Comparison of ENCODE assay signal across 13 cellular contexts in the genomic region with DNA sequence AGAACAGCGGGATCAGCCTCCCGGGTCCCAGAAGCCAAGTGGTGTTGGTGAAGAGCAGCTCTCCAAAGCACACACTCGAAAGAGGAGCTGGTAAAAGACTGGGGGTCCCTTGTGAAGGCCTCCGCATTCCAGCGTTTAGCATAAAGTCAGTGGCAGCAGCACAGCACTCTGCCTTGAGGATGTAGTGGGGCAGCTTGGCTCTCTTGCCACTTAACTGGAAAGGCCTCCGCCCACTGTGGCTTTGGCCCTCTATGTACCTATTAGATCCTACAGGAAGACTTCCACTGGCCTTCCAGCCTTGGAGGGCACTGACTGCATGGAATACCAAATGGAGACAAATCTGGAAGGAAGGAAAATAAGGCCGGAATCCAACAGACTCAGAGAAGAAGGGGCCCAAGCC.
A peak's percentile ranks its signal among the peaks of the same experiment; 100 is the strongest.
DNase-seq lines count a peak whose midpoint lies in the region; ATAC-seq and TF ChIP-seq lines count a peak whose summit lies in the region.
"Had no signal": no experiment of that assay in that cellular context is flagged by ENCODE, and none has a peak within 500 bp of the region (broad histone marks: within the 10 kb centered on the region; RNA-seq: fewer than 3 reads in every experiment).

No MANE protein-coding gene starts in this region.

- H2BK120ac ChIP-seq in mesendoderm (ENCODE audit: low read depth, low read length): no peak overlapping the region

- H3K4me3 ChIP-seq in GM23338 (no peak overlapping the region), coronary artery (no peak overlapping the region), mesendoderm (ENCODE audit: low read length) (no peak overlapping the region)
- H3K4me3 ChIP-seq: GM12878 had no signal

- H3K27ac ChIP-seq in GM23338 (ENCODE audit: low read depth) (no peak overlapping the region), coronary artery (no peak overlapping the region), mesendoderm (ENCODE audit: low read depth, low read length) (no peak overlapping the region)
- H3K27ac ChIP-seq: C4-2B had no signal

- TF ChIP-seq CTCF in GM23338 (conservative IDR thresholded peaks at IDR 0.05; ENCODE audit: low read depth in 2 of 2) (no peak), coronary artery (IDR thresholded peaks at IDR 0.05) (no peak), type B pancreatic cell (conservative IDR thresholded peaks at IDR 0.05) (no peak)

- no peak overlapping the region for H3K23ac ChIP-seq in mesendoderm (ENCODE audit: low read length)

- H3K36me3 ChIP-seq in GM23338 (ENCODE audit: insufficient read depth) (no peaks in the 10 kb centered on the region), mesendoderm (ENCODE audit: control insufficient read depth, insufficient read depth, low read length) (no peaks in the 10 kb centered on the region)
- H3K36me3 ChIP-seq: BE2C had no signal

- POLR2A ChIA-PET in activated CD4-positive, alpha-beta memory T cell treated with anti-CD3 and anti-CD28 coated beads for 36 hours (lab: Charles Lee): no interaction called here

- WGBS in mesendoderm (ENCODE audit: extremely low coverage, insufficient coverage, low lambda C conversion rate): no CpG with 5 or more reads among the region's 7 CpGs

- H3K9ac ChIP-seq in mesendoderm (ENCODE audit: low read length): no peak overlapping the region

- no peaks in the 10 kb centered on the region for H3K9me2 ChIP-seq in GM23338 (ENCODE audit: insufficient read depth)

- H2BK5ac ChIP-seq in mesendoderm (ENCODE audit: low read length): no peak overlapping the region

- H3K18ac ChIP-seq in mesendoderm (ENCODE audit: low read length): no peak overlapping the region

- H3K79me1 ChIP-seq in mesendoderm (ENCODE audit: low read length): no peaks in the 10 kb centered on the region

- H3K27ac Mint-ChIP-seq in GM23338 (no peak overlapping the region), type B pancreatic cell (no peak overlapping the region)
- H3K27ac Mint-ChIP-seq in activated CD4-positive, alpha-beta memory T cell treated with anti-CD3 and anti-CD28 coated beads for 36 hours: no peak overlapping the region
- H3K27ac Mint-ChIP-seq: CD4-positive, alpha-beta memory T cell had no signal

- no peak overlapping the region for H3K4ac ChIP-seq in mesendoderm (ENCODE audit: low read depth, low read length)

- H3K4me2 ChIP-seq in GM23338 (no peak overlapping the region), mesendoderm (ENCODE audit: low read length) (no peak overlapping the region)

- no peaks in the 10 kb centered on the region for H4K20me1 ChIP-seq in GM23338 (replicated peaks; ENCODE audit: insufficient read depth)

- CTCF ChIA-PET in activated CD4-positive, alpha-beta memory T cell treated with anti-CD3 and anti-CD28 coated beads for 36 hours (lab: Charles Lee): no interaction called here

- peaks cover 11% of the 10 kb centered on the region; the same call in 1 of the 2 replicates for H3K4me1 ChIP-seq in GM23338 (ENCODE audit: insufficient read depth)
- H3K4me1 ChIP-seq in mesendoderm (ENCODE audit: control insufficient read depth, low read depth, low read length): peaks cover 9% of the 10 kb centered on the region
- H3K4me1 ChIP-seq: BE2C had no signal

- H3K4me1 Mint-ChIP-seq in GM23338 (peaks cover 62% of the 10 kb centered on the region), type B pancreatic cell (ENCODE audit: unreplicated experiment) (peaks cover 8% of the 10 kb centered on the region)
- no peaks in the 10 kb centered on the region for H3K4me1 Mint-ChIP-seq in activated CD4-positive, alpha-beta memory T cell treated with anti-CD3 and anti-CD28 coated beads for 36 hours (ENCODE audit: low read depth)
- H3K4me1 Mint-ChIP-seq: CD4-positive, alpha-beta memory T cell had no signal

- no peak overlapping the region for H2BK15ac ChIP-seq in mesendoderm (replicated peaks; ENCODE audit: low read depth)

- peak; percentile 16 for DNase-seq in GM23338 (ENCODE audit: low spot score)
- peak; percentile 46 for DNase-seq in coronary artery (ENCODE audit: low spot score)
- peak; percentile 8 for DNase-seq in mesendoderm
- peak; percentile 34 for DNase-seq in type B pancreatic cell (ENCODE audit: extremely low spot score, unreplicated experiment)
- DNase-seq in stimulated activated naive CD4-positive, alpha-beta T cell treated with Interleukin-2 at 50 U/mL for 16 hours (lab: John Stamatoyannopoulos, UW): no peak
- no peak for DNase-seq in activated CD4-positive, alpha-beta memory T cell treated with anti-CD3 and anti-CD28 coated beads for 36 hours
- DNase-seq in dedifferentiated amniotic fluid mesenchymal stem cell (ENCODE audit: extremely low spot score): no peak
- DNase-seq: BE2C; CD4-positive, alpha-beta memory T cell; DMS79; H7 had no signal

- H3K27me3 Mint-ChIP-seq in GM23338 (ENCODE audit: insufficient read depth, low read depth, poor library complexity) (peaks cover 20% of the 10 kb centered on the region), type B pancreatic cell (peaks cover 50% of the 10 kb centered on the region)
- H3K27me3 Mint-ChIP-seq in activated CD4-positive, alpha-beta memory T cell treated with anti-CD3 and anti-CD28 coated beads for 36 hours: peaks cover 17% of the 10 kb centered on the region

- ATAC-seq in GM23338: peak; percentile 12
- ATAC-seq: GM12878 had no signal

- no peaks in the 10 kb centered on the region for H3F3A ChIP-seq in GM23338 (replicated peaks; ENCODE audit: low read depth)

- H3K36me3 Mint-ChIP-seq in GM23338 (ENCODE audit: low read depth) (no peaks in the 10 kb centered on the region), type B pancreatic cell (no peaks in the 10 kb centered on the region)
- no peaks in the 10 kb centered on the region for H3K36me3 Mint-ChIP-seq in activated CD4-positive, alpha-beta memory T cell treated with anti-CD3 and anti-CD28 coated beads for 36 hours
- H3K36me3 Mint-ChIP-seq: CD4-positive, alpha-beta memory T cell had no signal

- H2AK5ac ChIP-seq in mesendoderm (ENCODE audit: low read length): no peak overlapping the region

- H3K79me2 ChIP-seq in GM23338 (replicated peaks; ENCODE audit: insufficient read depth): no peaks in the 10 kb centered on the region
- H3K79me2 ChIP-seq in mesendoderm (ENCODE audit: control insufficient read depth, insufficient read depth, low read length): no peaks in the 10 kb centered on the region

- no peak overlapping the region for H4K5ac ChIP-seq in mesendoderm (ENCODE audit: low read length)

- no peak overlapping the region for H2AFZ ChIP-seq in GM23338

- H3K4me3 Mint-ChIP-seq in GM23338 (no peak overlapping the region), type B pancreatic cell (no peak overlapping the region)
- H3K4me3 Mint-ChIP-seq in activated CD4-positive, alpha-beta memory T cell treated with anti-CD3 and anti-CD28 coated beads for 36 hours: no peak overlapping the region
- H3K4me3 Mint-ChIP-seq: CD4-positive, alpha-beta memory T cell had no signal

- H3K9me3 Mint-ChIP-seq in GM23338 (peaks cover 3% of the 10 kb centered on the region; the same call in 1 of the 3 replicates), type B pancreatic cell (no peaks in the 10 kb centered on the region)
- H3K9me3 Mint-ChIP-seq in activated CD4-positive, alpha-beta memory T cell treated with anti-CD3 and anti-CD28 coated beads for 36 hours: no peaks in the 10 kb centered on the region
- H3K9me3 Mint-ChIP-seq: CD4-positive, alpha-beta memory T cell had no signal

- intact Hi-C loops in activated CD4-positive, alpha-beta memory T cell treated with anti-CD3 and anti-CD28 coated beads for 36 hours (cut with micrococcal nuclease): no loop called here

- H3K56ac ChIP-seq in mesendoderm (ENCODE audit: low read length): no peak overlapping the region

- no peaks in the 10 kb centered on the region for H3K27me3 ChIP-seq in GM23338 (ENCODE audit: insufficient read depth)
- no peaks in the 10 kb centered on the region for H3K27me3 ChIP-seq in mesendoderm (ENCODE audit: insufficient read depth, low read length, poor library complexity)
- H3K27me3 ChIP-seq: BE2C had no signal

- no peak overlapping the region for H4K8ac ChIP-seq in mesendoderm (ENCODE audit: low read depth, low read length)

TF ChIP-seq in GM23338, 12 proteins besides CTCF, POLR2A, EP300 and RAD21 (continues in another document):
- TF ChIP-seq POLR2AphosphoS5 (IDR thresholded peaks at IDR 0.05; ENCODE audit: low read depth): no peak
- no peak for TF ChIP-seq ZNF331 (CRISPR knock-in tag; IDR thresholded peaks at IDR 0.05; ENCODE audit: low read depth)
- TF ChIP-seq JUNB (IDR thresholded peaks at IDR 0.05; ENCODE audit: unreplicated experiment): no peak
- TF ChIP-seq, protein P1, sequence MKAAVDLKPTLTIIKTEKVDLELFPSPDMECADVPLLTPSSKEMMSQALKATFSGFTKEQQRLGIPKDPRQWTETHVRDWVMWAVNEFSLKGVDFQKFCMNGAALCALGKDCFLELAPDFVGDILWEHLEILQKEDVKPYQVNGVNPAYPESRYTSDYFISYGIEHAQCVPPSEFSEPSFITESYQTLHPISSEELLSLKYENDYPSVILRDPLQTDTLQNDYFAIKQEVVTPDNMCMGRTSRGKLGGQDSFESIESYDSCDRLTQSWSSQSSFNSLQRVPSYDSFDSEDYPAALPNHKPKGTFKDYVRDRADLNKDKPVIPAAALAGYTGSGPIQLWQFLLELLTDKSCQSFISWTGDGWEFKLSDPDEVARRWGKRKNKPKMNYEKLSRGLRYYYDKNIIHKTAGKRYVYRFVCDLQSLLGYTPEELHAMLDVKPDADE (IDR thresholded peaks at IDR 0.05): no peak
- no peak for TF ChIP-seq NANOG (IDR thresholded peaks at IDR 0.05; ENCODE audit: borderline replicate concordance)

Comparison
In these comparisons a context has a peak if more than half of its experiments do, and no peak if none do; other contexts are left out.
1. DNase-seq: peak in GM23338 (single experiment), coronary artery (single experiment), mesendoderm (single experiment) and type B pancreatic cell (single experiment); none in stimulated activated naive CD4-positive, alpha-beta T cell treated with Interleukin-2 at 50 U/mL for 16 hours (single experiment), activated CD4-positive, alpha-beta memory T cell treated with anti-CD3 and anti-CD28 coated beads for 36 hours (single experiment) and dedifferentiated amniotic fluid mesenchymal stem cell (single experiment).